In the genomic region with DNA sequence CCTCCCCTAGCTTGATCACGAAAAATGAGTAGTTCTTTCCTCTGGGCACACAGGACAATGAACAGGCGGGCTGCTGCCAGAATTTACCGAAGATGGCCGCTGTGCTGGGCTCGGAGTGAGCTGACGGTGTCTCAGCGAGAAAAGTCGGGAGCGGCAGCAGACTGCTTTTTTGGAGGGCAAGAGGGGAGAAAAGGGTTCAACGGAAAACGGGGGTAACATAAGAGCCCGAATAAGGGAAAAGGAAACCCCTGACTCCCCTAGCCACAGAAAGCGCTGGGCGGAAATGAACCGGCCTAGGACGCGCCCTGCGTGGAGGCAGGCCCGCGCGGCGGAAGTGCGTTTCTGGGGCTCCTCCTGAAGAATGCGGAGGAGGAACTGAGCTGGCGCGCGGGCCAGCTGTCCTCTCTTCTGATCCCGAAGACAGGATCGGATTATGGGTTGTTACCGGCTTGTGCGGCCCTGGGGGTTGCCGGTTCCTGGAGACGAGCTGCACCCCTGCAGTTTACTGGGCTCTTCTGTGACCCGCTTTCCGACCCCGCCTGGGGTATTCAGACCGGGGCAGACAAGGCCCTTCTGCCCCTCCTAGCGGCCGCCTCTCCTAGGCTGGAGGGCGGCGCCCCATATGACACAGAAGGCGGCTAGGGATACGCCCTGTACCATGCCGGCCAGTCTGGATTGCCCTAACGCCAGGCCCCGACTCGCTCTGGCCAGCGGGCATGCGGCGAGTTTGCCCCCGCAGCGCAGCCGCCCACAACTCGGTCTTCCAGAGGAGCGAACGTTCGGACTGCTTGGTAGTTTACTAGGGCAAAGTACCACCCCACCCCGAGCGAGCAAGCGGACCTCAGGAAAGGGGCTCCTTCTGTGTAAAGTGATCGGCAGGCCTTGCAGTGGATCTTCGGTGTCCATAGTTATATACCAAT, we compare ENCODE assay signal across 7 cellular contexts. TPM values are rescaled to one million over a fixed set of nuclear protein-coding genes. Genes with fewer than 3 reads are reported as not detected.
DNase-seq lines count a peak whose midpoint lies in the region; ATAC-seq, FAIRE-seq and TF ChIP-seq lines count a peak whose summit lies in the region.

No MANE protein-coding gene starts in this region.

- H3K4me3 ChIP-seq in astrocyte (ENCODE audit: insufficient read depth, low read depth, low read length), result peak overlapping the region; percentile 69

- peak overlapping the region; percentile 95 for H3K9ac ChIP-seq in astrocyte (ENCODE audit: low read length)

- DNase-seq in NCI-H146 treated with DMSO at 0.1 percent for 48 hours (lab: John Stamatoyannopoulos, UW; ENCODE audit: unreplicated experiment), result peak; percentile 74
- peak; percentile 86 for DNase-seq in T-helper 2 cell treated with Interferon-gamma antibody and Interleukin-4, amounts not matched to agents 5 μg/mL and 100 μg/mL, for 36 hours (ENCODE audit: low spot score)
- DNase-seq in astrocyte (ENCODE audit: low read depth), result peak; percentile 77
- peak; percentile 28 to 96 (median 84) for DNase-seq in hypothalamus (lab: John Stamatoyannopoulos, UW)
- peak; percentile 94 for DNase-seq in sciatic nerve (ENCODE audit: low spot score)

- no peak for FAIRE-seq in astrocyte (lab: Jason Lieb, UNC)

- peaks cover 36% of the 10 kb centered on the region for H4K20me1 ChIP-seq in astrocyte (ENCODE audit: insufficient read depth, low read length)

- H3K4me3 Mint-ChIP-seq in T-helper 2 cell treated with Interferon-gamma antibody and Interleukin-4, amounts not matched to agents 5 μg/mL and 100 μg/mL, for 36 hours, result peak overlapping the region; percentile 100
- H3K4me3 Mint-ChIP-seq in astrocyte (ENCODE audit: unreplicated experiment), result peak overlapping the region; percentile 88

- intact Hi-C loops in sciatic nerve (cut with DNase I), result no loop called here

- H3K36me3 ChIP-seq in astrocyte (ENCODE audit: insufficient read depth, low read length), result peaks cover under 1% of the 10 kb centered on the region

- H3K27me3 ChIP-seq in astrocyte (ENCODE audit: insufficient read depth, low read length), result no peaks in the 10 kb centered on the region

- H3K4me1 ChIP-seq in astrocyte (ENCODE audit: insufficient read depth, low read length), result peaks cover 56% of the 10 kb centered on the region

- peak overlapping the region; percentile 84 for H2AFZ ChIP-seq in astrocyte (ENCODE audit: low read depth, low read length)

- peaks cover 36% of the 10 kb centered on the region for H3K79me2 ChIP-seq in astrocyte (ENCODE audit: insufficient read depth, low read length)

- H3K4me1 Mint-ChIP-seq in T-helper 2 cell treated with Interferon-gamma antibody and Interleukin-4, amounts not matched to agents 5 μg/mL and 100 μg/mL, for 36 hours (ENCODE audit: low read depth), result peaks cover 53% of the 10 kb centered on the region
- peaks cover 76% of the 10 kb centered on the region for H3K4me1 Mint-ChIP-seq in astrocyte (ENCODE audit: low read depth, unreplicated experiment)

- no peaks in the 10 kb centered on the region for H3K9me3 Mint-ChIP-seq in T-helper 2 cell treated with Interferon-gamma antibody and Interleukin-4, amounts not matched to agents 5 μg/mL and 100 μg/mL, for 36 hours
- H3K9me3 Mint-ChIP-seq in astrocyte (ENCODE audit: unreplicated experiment), result no peaks in the 10 kb centered on the region

- no peak for TF ChIP-seq CTCF in astrocyte (IDR thresholded peaks at IDR 0.05; ENCODE audit: insufficient read depth, low read depth, low read length)

- H3K27me3 Mint-ChIP-seq in T-helper 2 cell treated with Interferon-gamma antibody and Interleukin-4, amounts not matched to agents 5 μg/mL and 100 μg/mL, for 36 hours (ENCODE audit: low read depth), result no peaks in the 10 kb centered on the region
- H3K27me3 Mint-ChIP-seq in astrocyte (ENCODE audit: low read depth, unreplicated experiment), result no peaks in the 10 kb centered on the region

- H3K27ac Mint-ChIP-seq in T-helper 2 cell treated with Interferon-gamma antibody and Interleukin-4, amounts not matched to agents 5 μg/mL and 100 μg/mL, for 36 hours, result peak overlapping the region; percentile 100
- H3K27ac Mint-ChIP-seq in astrocyte (ENCODE audit: unreplicated experiment), result peak overlapping the region; percentile 100

- H3K27ac ChIP-seq in astrocyte (ENCODE audit: low read depth, low read length), result peak overlapping the region; percentile 98

- H3K9me3 ChIP-seq in astrocyte (ENCODE audit: insufficient read depth, low read depth, low read length), result no peaks in the 10 kb centered on the region

- H3K36me3 Mint-ChIP-seq in T-helper 2 cell treated with Interferon-gamma antibody and Interleukin-4, amounts not matched to agents 5 μg/mL and 100 μg/mL, for 36 hours (ENCODE audit: low read depth), result peaks cover 15% of the 10 kb centered on the region
- H3K36me3 Mint-ChIP-seq in astrocyte (ENCODE audit: low read depth, unreplicated experiment), result peaks cover 2% of the 10 kb centered on the region

- peak; percentile 93 for ATAC-seq in HG02798 (IDR thresholded peaks at IDR 0.05; ENCODE audit: poor library complexity, unreplicated experiment)
- ATAC-seq in sciatic nerve, result peak; percentile 96

- peak overlapping the region; percentile 86 for H3K4me2 ChIP-seq in astrocyte (ENCODE audit: low read length)

- TF ChIP-seq POLR2A in GM15510 (IDR thresholded peaks at IDR 0.05; ENCODE audit: borderline replicate concordance, extremely low read depth, insufficient read length), result peak; percentile 71

RNA-seq across cellular contexts. Expression of gene KMT2E, which starts 30.1 kb away (rescaled TPM):
- 57.4 and 62.5 TPM in 2 replicates for total RNA-seq in astrocyte
- total RNA-seq in sciatic nerve, result 161 TPM

Comparison
In these comparisons a context has a peak if more than half of its experiments do, and no peak if none do; other contexts are left out.
1. Peak in every context shown above with its lines: DNase-seq, ATAC-seq, H3K4me3 ChIP-seq and H3K27ac ChIP-seq.